In the genomic region with DNA sequence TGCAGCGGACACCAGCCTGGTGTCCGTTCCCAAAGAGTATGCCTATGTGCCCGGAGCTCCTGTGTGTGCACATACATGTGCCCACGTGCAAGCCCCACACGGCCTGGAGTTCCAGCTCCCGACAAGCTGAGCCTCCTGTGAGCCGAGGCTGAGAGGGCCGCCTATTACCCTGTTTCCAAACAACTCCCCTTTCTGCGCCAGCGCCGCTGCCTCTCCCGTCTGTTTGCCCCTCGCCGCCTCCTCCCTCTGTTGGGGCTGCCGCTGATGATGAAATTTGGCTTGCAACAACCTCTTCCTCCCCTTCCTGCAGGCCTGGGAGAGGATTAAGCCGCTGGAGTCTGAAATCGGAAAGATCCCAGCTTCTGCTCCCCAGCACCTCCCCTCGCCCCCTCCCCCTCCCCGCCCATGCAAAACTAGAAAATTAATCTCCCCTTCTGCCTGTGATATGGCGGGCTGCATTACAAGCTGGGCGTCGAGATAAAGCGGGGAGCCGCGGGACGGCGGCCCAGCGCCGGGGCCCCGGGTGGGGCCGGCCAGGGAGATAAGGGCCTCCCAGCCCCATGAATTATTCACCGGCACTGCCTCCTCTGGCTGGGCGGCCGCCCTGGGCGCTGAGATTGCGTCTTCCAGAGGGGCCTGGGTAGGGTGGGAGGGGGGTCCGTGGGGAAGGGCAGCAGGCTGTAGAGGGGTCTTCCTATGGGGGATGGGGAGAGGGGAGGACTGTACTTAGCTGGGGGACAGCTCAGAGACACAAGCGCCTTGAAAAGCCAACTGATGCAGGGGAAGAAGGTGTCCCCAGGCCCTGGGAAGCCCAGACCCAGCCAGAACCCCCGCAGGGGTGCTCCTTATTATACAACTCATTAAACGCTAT, we compare ENCODE assay signal across 1 cellular context.
TF ChIP-seq lines count a peak whose summit lies in the region.

No MANE protein-coding gene starts in this region.

TF ChIP-seq in K562, 482 proteins besides CTCF, POLR2A, EP300 and RAD21 (continued from another document and continues in another):
- TF ChIP-seq E2F6 (IDR thresholded peaks at IDR 0.05; ENCODE audit: borderline replicate concordance in 1 of 2, extremely low read depth in 1 of 2, insufficient read depth in 1 of 2, insufficient read length in 1 of 2, low read depth in 1 of 2, low read length in 1 of 2, poor library complexity in 1 of 2, severe bottlenecking in 1 of 2) (no peak), RFX7 (CRISPR knock-in tag; IDR thresholded peaks at IDR 0.05) (no peak), CHD7 (IDR thresholded peaks at IDR 0.05; ENCODE audit: low read depth, low read length) (no peak), ZNF764 (CRISPR knock-in tag; IDR thresholded peaks at IDR 0.05; ENCODE audit: low read depth) (no peak), YY1 (IDR thresholded peaks at IDR 0.05; ENCODE audit: borderline replicate concordance in 1 of 3, control insufficient read depth in 1 of 3, extremely low read depth in 1 of 3, insufficient read depth in 3 of 3, insufficient read length in 1 of 3, insufficient replicate concordance in 2 of 3, low read depth in 1 of 3, low read length in 2 of 3) (peak in 2 of 3 experiments; percentile 52 to 67), TSC22D4 (tag; IDR thresholded peaks at IDR 0.05) (no peak), ESRRB (CRISPR knock-in tag; IDR thresholded peaks at IDR 0.05; ENCODE audit: borderline replicate concordance) (no peak), SAFB (IDR thresholded peaks at IDR 0.05; ENCODE audit: borderline replicate concordance, low read depth, low read length) (no peak), RBM22 (IDR thresholded peaks at IDR 0.05; ENCODE audit: low read depth, low read length, poor library complexity, severe bottlenecking) (no peak), ZSCAN29 (IDR thresholded peaks at IDR 0.05) (no peak), CBX3 (IDR thresholded peaks at IDR 0.05; ENCODE audit: borderline replicate concordance in 1 of 2, low read length in 2 of 2) (no peak), FOSL1 (tag; conservative IDR thresholded peaks at IDR 0.05) (peak; percentile 82), TAF9B (IDR thresholded peaks at IDR 0.05; ENCODE audit: partially characterized antibody) (no peak), GATA2 (CRISPR knock-in tag; IDR thresholded peaks at IDR 0.05) (peak; percentile 96), TEAD2 (tag; IDR thresholded peaks at IDR 0.05) (no peak), ZFP36 (IDR thresholded peaks at IDR 0.05; ENCODE audit: low read depth, low read length, partially characterized antibody) (peak; percentile 96), MIER1 (IDR thresholded peaks at IDR 0.05; ENCODE audit: low read depth) (no peak), MCM3 (IDR thresholded peaks at IDR 0.05) (no peak), U2AF1 (optimal IDR thresholded peaks at IDR 0.05; ENCODE audit: low read depth, low read length) (no peak), GABPA (tag; conservative IDR thresholded peaks at IDR 0.05; ENCODE audit: low read depth) (peak; percentile 60), HNRNPLL (IDR thresholded peaks at IDR 0.05; ENCODE audit: low read depth, low read length, poor library complexity, severe bottlenecking) (peak; percentile 60), EWSR1 (IDR thresholded peaks at IDR 0.05; ENCODE audit: borderline replicate concordance, low read depth, partially characterized antibody) (no peak), CREB1 (IDR thresholded peaks at IDR 0.05) (peak; percentile 66; the same call in 1 of the 2 replicates), CREB1 (CRISPR knock-in tag; IDR thresholded peaks at IDR 0.05) (no peak), NFIC (IDR thresholded peaks at IDR 0.05) (peak; percentile 95), THRAP3 (IDR thresholded peaks at IDR 0.05; ENCODE audit: borderline replicate concordance) (no peak), CGGBP1 (CRISPR knock-in tag; IDR thresholded peaks at IDR 0.05) (peak; percentile 58; the same call in 1 of the 2 replicates)
- TF ChIP-seq, protein P1, sequence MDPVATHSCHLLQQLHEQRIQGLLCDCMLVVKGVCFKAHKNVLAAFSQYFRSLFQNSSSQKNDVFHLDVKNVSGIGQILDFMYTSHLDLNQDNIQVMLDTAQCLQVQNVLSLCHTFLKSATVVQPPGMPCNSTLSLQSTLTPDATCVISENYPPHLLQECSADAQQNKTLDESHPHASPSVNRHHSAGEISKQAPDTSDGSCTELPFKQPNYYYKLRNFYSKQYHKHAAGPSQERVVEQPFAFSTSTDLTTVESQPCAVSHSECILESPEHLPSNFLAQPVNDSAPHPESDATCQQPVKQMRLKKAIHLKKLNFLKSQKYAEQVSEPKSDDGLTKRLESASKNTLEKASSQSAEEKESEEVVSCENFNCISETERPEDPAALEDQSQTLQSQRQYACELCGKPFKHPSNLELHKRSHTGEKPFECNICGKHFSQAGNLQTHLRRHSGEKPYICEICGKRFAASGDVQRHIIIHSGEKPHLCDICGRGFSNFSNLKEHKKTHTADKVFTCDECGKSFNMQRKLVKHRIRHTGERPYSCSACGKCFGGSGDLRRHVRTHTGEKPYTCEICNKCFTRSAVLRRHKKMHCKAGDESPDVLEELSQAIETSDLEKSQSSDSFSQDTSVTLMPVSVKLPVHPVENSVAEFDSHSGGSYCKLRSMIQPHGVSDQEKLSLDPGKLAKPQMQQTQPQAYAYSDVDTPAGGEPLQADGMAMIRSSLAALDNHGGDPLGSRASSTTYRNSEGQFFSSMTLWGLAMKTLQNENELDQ (CRISPR knock-in tag; IDR thresholded peaks at IDR 0.05; ENCODE audit: borderline replicate concordance): no peak
- TF ChIP-seq, protein P2, sequence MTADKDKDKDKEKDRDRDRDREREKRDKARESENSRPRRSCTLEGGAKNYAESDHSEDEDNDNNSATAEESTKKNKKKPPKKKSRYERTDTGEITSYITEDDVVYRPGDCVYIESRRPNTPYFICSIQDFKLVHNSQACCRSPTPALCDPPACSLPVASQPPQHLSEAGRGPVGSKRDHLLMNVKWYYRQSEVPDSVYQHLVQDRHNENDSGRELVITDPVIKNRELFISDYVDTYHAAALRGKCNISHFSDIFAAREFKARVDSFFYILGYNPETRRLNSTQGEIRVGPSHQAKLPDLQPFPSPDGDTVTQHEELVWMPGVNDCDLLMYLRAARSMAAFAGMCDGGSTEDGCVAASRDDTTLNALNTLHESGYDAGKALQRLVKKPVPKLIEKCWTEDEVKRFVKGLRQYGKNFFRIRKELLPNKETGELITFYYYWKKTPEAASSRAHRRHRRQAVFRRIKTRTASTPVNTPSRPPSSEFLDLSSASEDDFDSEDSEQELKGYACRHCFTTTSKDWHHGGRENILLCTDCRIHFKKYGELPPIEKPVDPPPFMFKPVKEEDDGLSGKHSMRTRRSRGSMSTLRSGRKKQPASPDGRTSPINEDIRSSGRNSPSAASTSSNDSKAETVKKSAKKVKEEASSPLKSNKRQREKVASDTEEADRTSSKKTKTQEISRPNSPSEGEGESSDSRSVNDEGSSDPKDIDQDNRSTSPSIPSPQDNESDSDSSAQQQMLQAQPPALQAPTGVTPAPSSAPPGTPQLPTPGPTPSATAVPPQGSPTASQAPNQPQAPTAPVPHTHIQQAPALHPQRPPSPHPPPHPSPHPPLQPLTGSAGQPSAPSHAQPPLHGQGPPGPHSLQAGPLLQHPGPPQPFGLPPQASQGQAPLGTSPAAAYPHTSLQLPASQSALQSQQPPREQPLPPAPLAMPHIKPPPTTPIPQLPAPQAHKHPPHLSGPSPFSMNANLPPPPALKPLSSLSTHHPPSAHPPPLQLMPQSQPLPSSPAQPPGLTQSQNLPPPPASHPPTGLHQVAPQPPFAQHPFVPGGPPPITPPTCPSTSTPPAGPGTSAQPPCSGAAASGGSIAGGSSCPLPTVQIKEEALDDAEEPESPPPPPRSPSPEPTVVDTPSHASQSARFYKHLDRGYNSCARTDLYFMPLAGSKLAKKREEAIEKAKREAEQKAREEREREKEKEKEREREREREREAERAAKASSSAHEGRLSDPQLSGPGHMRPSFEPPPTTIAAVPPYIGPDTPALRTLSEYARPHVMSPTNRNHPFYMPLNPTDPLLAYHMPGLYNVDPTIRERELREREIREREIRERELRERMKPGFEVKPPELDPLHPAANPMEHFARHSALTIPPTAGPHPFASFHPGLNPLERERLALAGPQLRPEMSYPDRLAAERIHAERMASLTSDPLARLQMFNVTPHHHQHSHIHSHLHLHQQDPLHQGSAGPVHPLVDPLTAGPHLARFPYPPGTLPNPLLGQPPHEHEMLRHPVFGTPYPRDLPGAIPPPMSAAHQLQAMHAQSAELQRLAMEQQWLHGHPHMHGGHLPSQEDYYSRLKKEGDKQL (CRISPR knock-in tag; IDR thresholded peaks at IDR 0.05; ENCODE audit: borderline replicate concordance): no peak; the same call in 1 of the 2 replicates
- TF ChIP-seq, protein P3, sequence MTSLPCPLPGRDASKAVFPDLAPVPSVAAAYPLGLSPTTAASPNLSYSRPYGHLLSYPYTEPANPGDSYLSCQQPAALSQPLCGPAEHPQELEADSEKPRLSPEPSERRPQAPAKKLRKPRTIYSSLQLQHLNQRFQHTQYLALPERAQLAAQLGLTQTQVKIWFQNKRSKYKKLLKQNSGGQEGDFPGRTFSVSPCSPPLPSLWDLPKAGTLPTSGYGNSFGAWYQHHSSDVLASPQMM (CRISPR knock-in tag; IDR thresholded peaks at IDR 0.05): no peak
